ENCODE assay signal across 8 cellular contexts in the genomic region with DNA sequence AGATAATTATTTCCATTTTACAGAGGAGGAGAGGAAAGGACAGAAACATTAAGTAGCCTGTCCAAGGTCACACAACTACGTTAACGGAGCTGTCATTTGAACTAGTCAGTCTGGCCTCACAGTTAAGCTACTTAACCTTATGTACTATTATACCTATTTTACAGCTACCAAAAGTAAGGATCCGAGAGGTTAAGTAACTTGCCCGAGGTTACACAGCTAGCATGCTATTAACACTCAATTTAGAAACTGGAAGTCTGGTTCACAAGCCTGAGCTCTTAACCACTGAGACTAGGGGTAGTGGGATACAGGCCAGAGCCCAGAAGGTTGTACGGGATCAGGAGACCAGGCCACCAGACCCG. TPM values are rescaled to one million over a fixed set of nuclear protein-coding genes. Genes with fewer than 3 reads are reported as not detected.
DNase-seq lines count a peak whose midpoint lies in the region; ATAC-seq, FAIRE-seq and TF ChIP-seq lines count a peak whose summit lies in the region.

No MANE protein-coding gene starts in this region.

- peak overlapping the region; percentile 99 for H3K9ac ChIP-seq in skeletal muscle satellite cell (ENCODE audit: low read depth, low read length)

- peak overlapping the region; percentile 89 for H3K27ac ChIP-seq in WERI-Rb-1
- peak overlapping the region; percentile 90 for H3K27ac ChIP-seq in foreskin keratinocyte

- H3K36me3 ChIP-seq in WERI-Rb-1: peaks cover 29% of the 10 kb centered on the region
- peaks cover 18% of the 10 kb centered on the region for H3K36me3 ChIP-seq in skeletal muscle satellite cell (ENCODE audit: insufficient read depth, low read length)

- TF ChIP-seq CTCF in WERI-Rb-1 (IDR thresholded peaks at IDR 0.05; ENCODE audit: low read depth, low read length): no peak
- TF ChIP-seq CTCF in foreskin keratinocyte (conservative IDR thresholded peaks at IDR 0.05): no peak

- DNase-seq in GM19239 (ENCODE audit: insufficient read length, low spot score) (no peak), WERI-Rb-1 (no peak), foreskin keratinocyte (no peak), iPS-NIHi7 (ENCODE audit: extremely low spot score) (no peak), epidermal melanocyte (ENCODE audit: insufficient read length, low spot score) (no peak)
- no peak for DNase-seq in central memory CD4-positive, alpha-beta T cell

- peaks cover 9% of the 10 kb centered on the region for H3K4me1 ChIP-seq in foreskin keratinocyte
- H3K4me1 ChIP-seq in skeletal muscle satellite cell (ENCODE audit: control insufficient read depth, insufficient read depth, low read length): peaks cover 37% of the 10 kb centered on the region

- no peaks in the 10 kb centered on the region for H3K27me3 ChIP-seq in WERI-Rb-1 (ENCODE audit: insufficient read depth, low read depth, severe bottlenecking)
- no peaks in the 10 kb centered on the region for H3K27me3 ChIP-seq in foreskin keratinocyte
- H3K27me3 ChIP-seq in skeletal muscle satellite cell (ENCODE audit: control insufficient read depth, insufficient read depth, low read length): no peaks in the 10 kb centered on the region

- no peak for ATAC-seq in foreskin keratinocyte
- no peak for ATAC-seq in HG03432 (IDR thresholded peaks at IDR 0.05; ENCODE audit: unreplicated experiment)

- H3K4me3 ChIP-seq in WERI-Rb-1 (ENCODE audit: low read depth, low read length) (peak overlapping the region; percentile 96), skeletal muscle satellite cell (ENCODE audit: low read length) (peak overlapping the region; percentile 92)

- peak; percentile 71 for FAIRE-seq in GM19239 (lab: Jason Lieb, UNC)

- H3K9me3 ChIP-seq in WERI-Rb-1 (ENCODE audit: severe bottlenecking): no peaks in the 10 kb centered on the region
- no peaks in the 10 kb centered on the region for H3K9me3 ChIP-seq in skeletal muscle satellite cell (replicated peaks; ENCODE audit: low read length)

- peak overlapping the region; percentile 93 for H3K4me2 ChIP-seq in skeletal muscle satellite cell (ENCODE audit: low read length)

RNA-seq across cellular contexts. Expression of a gene that starts 0.5 kb away (rescaled TPM):
- total RNA-seq in foreskin keratinocyte: 5.0 and 6.8 TPM in 2 replicates
- 4.0 and 5.5 TPM in 2 replicates for polyA plus RNA-seq in foreskin keratinocyte
- 6.6 and 11.4 TPM in 2 replicates for total RNA-seq in skeletal muscle satellite cell (2012; rRNA removed)

RNA-seq across cellular contexts. Expression of a gene that starts 0.5 kb away (rescaled TPM):
- 35.1 and 36.5 TPM in 2 replicates for total RNA-seq in foreskin keratinocyte
- polyA plus RNA-seq in foreskin keratinocyte: 42.6 and 46.4 TPM in 2 replicates
- 20.8 and 28.9 TPM in 2 replicates for total RNA-seq in skeletal muscle satellite cell (2012; rRNA removed)

RNA-seq across cellular contexts. Expression of a gene that starts 8.3 kb away (rescaled TPM):
- total RNA-seq in foreskin keratinocyte: not detected in 2 replicates
- 0.07 TPM in 1 of 2 replicates, not detected in the other for polyA plus RNA-seq in foreskin keratinocyte
- not detected in 2 replicates for total RNA-seq in skeletal muscle satellite cell (2012; rRNA removed)

RNA-seq across cellular contexts. Expression of a gene that starts 8.9 kb away (rescaled TPM):
- total RNA-seq in foreskin keratinocyte: 271 and 318 TPM in 2 replicates
- polyA plus RNA-seq in foreskin keratinocyte: 451 and 562 TPM in 2 replicates
- total RNA-seq in skeletal muscle satellite cell (2012; rRNA removed): 11.4 and 15.5 TPM in 2 replicates

RNA-seq across cellular contexts. Expression of a gene that starts 15.2 kb away (rescaled TPM):
- total RNA-seq in foreskin keratinocyte: 26.6 and 27.0 TPM in 2 replicates
- polyA plus RNA-seq in foreskin keratinocyte: 19.5 and 20.0 TPM in 2 replicates
- 19.3 and 26.6 TPM in 2 replicates for total RNA-seq in skeletal muscle satellite cell (2012; rRNA removed)
